Comparison of ENCODE assay signal across 18 cellular contexts in the genomic region with DNA sequence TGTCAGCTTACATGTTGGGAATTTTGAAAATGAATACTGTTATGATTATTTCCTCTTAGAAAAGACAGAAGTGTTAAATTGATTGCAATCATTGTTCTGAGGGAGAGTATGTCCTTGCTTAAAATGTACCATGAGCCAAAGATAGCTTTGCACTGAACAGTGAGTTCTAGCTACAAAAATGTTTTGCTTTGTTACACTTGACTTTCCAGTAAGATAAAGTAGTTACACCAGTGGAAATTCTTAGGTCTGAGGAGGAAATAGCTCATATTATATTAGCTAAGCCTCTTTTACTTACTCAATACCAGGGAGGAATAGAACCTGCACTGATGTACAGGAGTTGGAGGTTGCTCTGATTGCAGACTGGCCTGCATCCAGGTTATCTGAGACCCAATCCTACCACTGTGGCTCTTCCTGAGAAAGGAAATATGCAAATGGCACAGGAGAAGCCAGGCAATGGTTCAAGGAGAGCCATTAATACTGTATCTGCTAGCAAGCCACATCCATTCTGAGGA.
"Had no signal": no experiment of that assay in that cellular context is flagged by ENCODE, and none has a peak within 500 bp of the region (broad histone marks: within the 10 kb centered on the region; RNA-seq: fewer than 3 reads in every experiment).

No MANE protein-coding gene starts in this region.

- H3K4me1 Mint-ChIP-seq: activated B cell treated with CpG ODN at 0.5 μM for 24 hours; activated naive CD8-positive, alpha-beta T cell treated with anti-CD3 and anti-CD28 coated beads, Interleukin-2, amount 10 ng/mL, durations not matched to agents 7 days and 5 days; natural killer cell; stimulated activated memory B cell treated with anti-CD40 and anti-IgM and Interleukin-4, amounts not matched to agents 10 μg/mL and 1 μg/mL and 100 μg/mL, for 72 hours had no signal

- DNase-seq: activated B cell treated with CpG ODN at 0.5 μM for 24 hours; activated CD4-positive, alpha-beta T cell treated with anti-CD3 and anti-CD28 coated beads, Interleukin-2, amount 50 U/mL, for 1 hour; activated gamma-delta T cell; activated naive CD8-positive, alpha-beta T cell treated with anti-CD3 and anti-CD28 coated beads, Interleukin-2, amount 10 ng/mL, durations not matched to agents 7 days and 5 days; activated T-cell treated with anti-CD3 and anti-CD28 coated beads, Interleukin-2, amount 50 U/mL, for 4 hours; central memory CD4-positive, alpha-beta T cell; glutamatergic neuron; left cardiac atrium; mucosa of descending colon; natural killer cell; nucleus accumbens; right lobe of liver; SK-N-SH; substantia nigra had no signal

- ATAC-seq: activated T-cell treated with anti-CD3 and anti-CD28 coated beads, Interleukin-2, amount 50 U/mL, for 4 hours; mucosa of descending colon; natural killer cell; right lobe of liver; stimulated activated memory B cell treated with anti-CD40 and anti-IgM and Interleukin-4, amounts not matched to agents 10 μg/mL and 1 μg/mL and 100 μg/mL, for 72 hours had no signal

- H3K27me3 Mint-ChIP-seq: activated B cell treated with CpG ODN at 0.5 μM for 24 hours; activated naive CD8-positive, alpha-beta T cell treated with anti-CD3 and anti-CD28 coated beads, Interleukin-2, amount 10 ng/mL, durations not matched to agents 7 days and 5 days; dendritic cell treated with granulocyte-macrophage colony-stimulating factor and Interleukin-4, amounts not matched to agents 40 ng/mL and 50 ng/mL, for 4 days; progenitor cell of endocrine pancreas; stimulated activated memory B cell treated with anti-CD40 and anti-IgM and Interleukin-4, amounts not matched to agents 10 μg/mL and 1 μg/mL and 100 μg/mL, for 72 hours had no signal

- H3K27ac ChIP-seq: right lobe of liver had no signal

- H3K27ac Mint-ChIP-seq: activated naive CD8-positive, alpha-beta T cell treated with anti-CD3 and anti-CD28 coated beads, Interleukin-2, amount 10 ng/mL, durations not matched to agents 7 days and 5 days; dendritic cell treated with granulocyte-macrophage colony-stimulating factor and Interleukin-4, amounts not matched to agents 40 ng/mL and 50 ng/mL, for 4 days; natural killer cell; progenitor cell of endocrine pancreas; T-helper 1 cell treated with Interleukin-12 subunit alpha and Interleukin-12 subunit beta and Interleukin-4 antibody, amounts not matched to agents 30 μg/mL and 1 μg/mL, for 36 hours had no signal

- H3K9me3 Mint-ChIP-seq: activated B cell treated with CpG ODN at 0.5 μM for 24 hours; activated naive CD8-positive, alpha-beta T cell treated with anti-CD3 and anti-CD28 coated beads, Interleukin-2, amount 10 ng/mL, durations not matched to agents 7 days and 5 days; activated T-cell treated with anti-CD3 and anti-CD28 coated beads, Interleukin-2, amount 50 U/mL, for 4 hours; dendritic cell treated with granulocyte-macrophage colony-stimulating factor and Interleukin-4, amounts not matched to agents 40 ng/mL and 50 ng/mL, for 4 days; natural killer cell; stimulated activated memory B cell treated with anti-CD40 and anti-IgM and Interleukin-4, amounts not matched to agents 10 μg/mL and 1 μg/mL and 100 μg/mL, for 72 hours; T-helper 1 cell treated with Interleukin-12 subunit alpha and Interleukin-12 subunit beta and Interleukin-4 antibody, amounts not matched to agents 30 μg/mL and 1 μg/mL, for 36 hours had no signal

- H3K4me3 Mint-ChIP-seq: activated B cell treated with CpG ODN at 0.5 μM for 24 hours; activated naive CD8-positive, alpha-beta T cell treated with anti-CD3 and anti-CD28 coated beads, Interleukin-2, amount 10 ng/mL, durations not matched to agents 7 days and 5 days; activated T-cell treated with anti-CD3 and anti-CD28 coated beads, Interleukin-2, amount 50 U/mL, for 4 hours; dendritic cell treated with granulocyte-macrophage colony-stimulating factor and Interleukin-4, amounts not matched to agents 40 ng/mL and 50 ng/mL, for 4 days; natural killer cell; stimulated activated memory B cell treated with anti-CD40 and anti-IgM and Interleukin-4, amounts not matched to agents 10 μg/mL and 1 μg/mL and 100 μg/mL, for 72 hours; T-helper 1 cell treated with Interleukin-12 subunit alpha and Interleukin-12 subunit beta and Interleukin-4 antibody, amounts not matched to agents 30 μg/mL and 1 μg/mL, for 36 hours had no signal

- H3K27me3 ChIP-seq: right lobe of liver had no signal

- H3K4me3 ChIP-seq: mucosa of descending colon, right lobe of liver had no signal

- H3K9me3 ChIP-seq: mucosa of descending colon, right lobe of liver, SK-N-SH had no signal
